ENCODE assay signal across 9 cellular contexts in the genomic region with DNA sequence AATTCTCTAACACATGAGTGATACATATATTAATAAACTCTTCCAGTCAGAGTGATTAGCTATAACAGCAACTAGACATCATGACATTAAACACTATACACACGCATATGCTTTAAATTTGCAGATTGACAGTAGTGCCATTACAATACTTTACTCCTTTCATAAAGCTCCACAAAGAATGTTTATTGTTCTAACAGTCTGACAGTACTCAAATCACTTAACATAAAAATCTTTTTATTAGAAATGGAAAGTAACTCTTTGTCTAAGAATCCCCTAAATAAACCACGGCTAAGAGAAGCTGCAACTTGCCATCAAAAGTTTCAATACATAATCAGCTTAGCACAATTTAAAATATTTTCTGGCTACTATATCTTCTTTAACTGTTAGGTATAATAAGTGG.
"Had no signal": no experiment of that assay in that cellular context is flagged by ENCODE, and none has a peak within 500 bp of the region (broad histone marks: within the 10 kb centered on the region; RNA-seq: fewer than 3 reads in every experiment).

No MANE protein-coding gene starts in this region.

- ATAC-seq: naive thymus-derived CD8-positive, alpha-beta T cell; natural killer cell; natural killer cell treated with Interleukin-12 subunit alpha and Interleukin-12 subunit beta and Interleukin-15 and Interleukin-18, amount 100 ng/mL, for 72 hours; pancreas; psoas muscle; right cardiac atrium; right lobe of liver; sciatic nerve had no signal

- FAIRE-seq: pancreas, small intestine had no signal
